18 cellular contexts compared by ENCODE assay signal in the genomic region with DNA sequence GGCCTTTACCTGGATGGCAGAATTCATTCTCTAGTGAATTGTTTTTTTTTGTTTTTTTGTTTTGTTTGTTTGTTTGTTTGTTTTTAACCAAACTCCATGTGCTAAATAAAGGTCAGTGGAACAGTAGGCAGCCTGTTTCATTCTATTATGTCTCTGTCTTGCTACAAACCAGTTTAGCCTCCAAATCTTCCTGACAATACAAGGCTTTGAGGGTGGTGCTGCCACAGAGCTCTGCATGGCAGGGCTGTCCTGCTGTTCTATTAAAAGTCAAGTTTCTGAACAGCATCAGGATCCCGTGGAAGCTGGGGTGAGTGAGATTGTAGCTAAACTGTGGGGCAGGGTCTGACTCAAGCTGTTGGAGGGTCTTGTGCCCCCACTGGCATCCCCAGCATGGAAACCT.
DNase-seq lines count a peak whose midpoint lies in the region; ATAC-seq and TF ChIP-seq lines count a peak whose summit lies in the region.
"Had no signal": no experiment of that assay in that cellular context is flagged by ENCODE, and none has a peak within 500 bp of the region (broad histone marks: within the 10 kb centered on the region; RNA-seq: fewer than 3 reads in every experiment).

No MANE protein-coding gene starts in this region.

- peaks cover 5% of the 10 kb centered on the region for H3K36me3 Mint-ChIP-seq in neural crest cell (ENCODE audit: low read depth)
- peaks cover 10% of the 10 kb centered on the region for H3K36me3 Mint-ChIP-seq in stimulated activated memory B cell treated with anti-CD40 and anti-IgM and Interleukin-4, amounts not matched to agents 10 μg/mL and 1 μg/mL and 100 μg/mL, for 72 hours
- H3K36me3 Mint-ChIP-seq: CD4-positive, CD25-positive, alpha-beta regulatory T cell had no signal

- peaks cover 18% of the 10 kb centered on the region for H3K9me3 ChIP-seq in HUES64 (ENCODE audit: insufficient read depth, low read depth, low read length)
- H3K9me3 ChIP-seq: HAP-1 had no signal

- H3K36me3 ChIP-seq in HUES64 (ENCODE audit: insufficient read depth, low read length) = no peaks in the 10 kb centered on the region
- H3K36me3 ChIP-seq: BLaER1, HAP-1 had no signal

- H3K9me3 Mint-ChIP-seq in neural crest cell = peaks cover 14% of the 10 kb centered on the region
- H3K9me3 Mint-ChIP-seq in stimulated activated memory B cell treated with anti-CD40 and anti-IgM and Interleukin-4, amounts not matched to agents 10 μg/mL and 1 μg/mL and 100 μg/mL, for 72 hours = peaks cover 15% of the 10 kb centered on the region

- peak overlapping the region; percentile 65; the same call in 1 of the 2 replicates for H3K27ac ChIP-seq in HUES64 (ENCODE audit: low read depth, low read length)
- H3K27ac ChIP-seq: BLaER1, C4-2B had no signal

- 37% methylated on average over 1 of the region's 1 CpG for WGBS in HUES64

- no peaks in the 10 kb centered on the region for H3K4me1 Mint-ChIP-seq in neural crest cell
- peaks cover 4% of the 10 kb centered on the region for H3K4me1 Mint-ChIP-seq in stimulated activated memory B cell treated with anti-CD40 and anti-IgM and Interleukin-4, amounts not matched to agents 10 μg/mL and 1 μg/mL and 100 μg/mL, for 72 hours
- H3K4me1 Mint-ChIP-seq: B cell; CD8-positive, alpha-beta memory T cell had no signal

- H3K27ac Mint-ChIP-seq in neural crest cell (ENCODE audit: unreplicated experiment) = peak overlapping the region; percentile 86
- no peak overlapping the region for H3K27ac Mint-ChIP-seq in stimulated activated memory B cell treated with anti-CD40 and anti-IgM and Interleukin-4, amounts not matched to agents 10 μg/mL and 1 μg/mL and 100 μg/mL, for 72 hours
- H3K27ac Mint-ChIP-seq: B cell; CD4-positive, CD25-positive, alpha-beta regulatory T cell; CD8-positive, alpha-beta memory T cell; HFFc6 had no signal

- DNase-seq in neural crest cell (ENCODE audit: low read depth, low spot score) = no peak
- peak; percentile 31 for DNase-seq in pons (ENCODE audit: low spot score)
- DNase-seq in AG20443 (ENCODE audit: low spot score) = no peak
- DNase-seq: CD4-positive, CD25-positive, alpha-beta regulatory T cell; CD8-positive, alpha-beta memory T cell; DMS 273 treated with DMSO at 0.1 percent for 48 hours; DMS53; DMS79 treated with DMSO at 0.1 percent for 48 hours; GF-D8; GOT3; HFFc6 had no signal

- 0 out of 2 replicates have a peak, but pooled peaks cover 8% of the 10 kb centered on the region for H3K4me1 ChIP-seq in HUES64 (ENCODE audit: insufficient read depth, low read length)
- H3K4me1 ChIP-seq: BLaER1, HAP-1 had no signal

- H3K4me3 Mint-ChIP-seq in neural crest cell = no peak overlapping the region
- no peak overlapping the region for H3K4me3 Mint-ChIP-seq in stimulated activated memory B cell treated with anti-CD40 and anti-IgM and Interleukin-4, amounts not matched to agents 10 μg/mL and 1 μg/mL and 100 μg/mL, for 72 hours
- H3K4me3 Mint-ChIP-seq: B cell; CD4-positive, CD25-positive, alpha-beta regulatory T cell; CD8-positive, alpha-beta memory T cell; HFFc6 had no signal

- H3K4me3 ChIP-seq in HUES64 (ENCODE audit: low read length) = no peak overlapping the region
- H3K4me3 ChIP-seq: BLaER1, HAP-1 had no signal

- no peaks in the 10 kb centered on the region for H3K27me3 Mint-ChIP-seq in neural crest cell (ENCODE audit: low read depth)
- H3K27me3 Mint-ChIP-seq in stimulated activated memory B cell treated with anti-CD40 and anti-IgM and Interleukin-4, amounts not matched to agents 10 μg/mL and 1 μg/mL and 100 μg/mL, for 72 hours = no peaks in the 10 kb centered on the region

- no peak overlapping the region for H3K9ac ChIP-seq in HUES64 (ENCODE audit: low read depth, low read length)
- H3K9ac ChIP-seq: BLaER1 had no signal

- H3K27me3 ChIP-seq in HUES64 (ENCODE audit: insufficient read depth, low read length) = no peaks in the 10 kb centered on the region
- H3K27me3 ChIP-seq: BLaER1 had no signal

- TF ChIP-seq CTCF in neural crest cell (conservative IDR thresholded peaks at IDR 0.05) = no peak

- no peak for ATAC-seq in HG02678 (IDR thresholded peaks at IDR 0.05; ENCODE audit: unreplicated experiment)
- ATAC-seq in stimulated activated memory B cell treated with anti-CD40 and anti-IgM and Interleukin-4, amounts not matched to agents 10 μg/mL and 1 μg/mL and 100 μg/mL, for 72 hours = no peak
